In genomic region chr17:27265333-27265732, GRCh38 we compare ENCODE assay signal across 28 cellular contexts. TPM values are rescaled to one million over a fixed set of nuclear protein-coding genes. Genes with fewer than 3 reads are reported as not detected.
DNase-seq lines count a peak whose midpoint lies in the region; ATAC-seq and TF ChIP-seq lines count a peak whose summit lies in the region.
"Had no signal": no experiment of that assay in that cellular context is flagged by ENCODE, and none has a peak within 500 bp of the region (broad histone marks: within the 10 kb centered on the region; RNA-seq: fewer than 3 reads in every experiment).

No MANE protein-coding gene starts in this region.

- WGBS in heart left ventricle, 4 donors, result 62 to 70% (median 63%) methylated on average over 1 of the region's 1 CpG
- 10% methylated on average over 1 of the region's 1 CpG for WGBS in right lobe of liver (ENCODE audit: insufficient coverage, low coverage, low lambda C conversion rate, missing lambda C conversion rate)

- H3K4me3 ChIP-seq in heart left ventricle, result no peak overlapping the region
- no peak overlapping the region for H3K4me3 ChIP-seq in epithelial cell of esophagus (ENCODE audit: low read length)
- H3K4me3 ChIP-seq in right lobe of liver, result no peak overlapping the region
- H3K4me3 ChIP-seq in gastrocnemius medialis, result no peak overlapping the region
- H3K4me3 ChIP-seq: GM12878 had no signal

- H3K36me3 ChIP-seq in heart left ventricle (no peaks in the 10 kb centered on the region), right lobe of liver (no peaks in the 10 kb centered on the region), gastrocnemius medialis (no peaks in the 10 kb centered on the region)

- in situ Hi-C loops in gastrocnemius medialis (cut with MboI; ENCODE audit: low sequenced_read_pairs in 4 of 4), result loop anchor here in 1 of 4 donors (10.0 kb wide), 1 partner anchor 59 kb away; no protein-coding TSS in a partner anchor

- TF ChIP-seq CTCF in heart left ventricle (IDR thresholded peaks at IDR 0.05), result no peak
- TF ChIP-seq CTCF in epithelial cell of esophagus (IDR thresholded peaks at IDR 0.05; ENCODE audit: insufficient read depth, low read depth, low read length, missing control alignments), result no peak
- TF ChIP-seq CTCF in right lobe of liver (IDR thresholded peaks at IDR 0.05), result no peak
- TF ChIP-seq CTCF in gastrocnemius medialis (IDR thresholded peaks at IDR 0.05 in 4 of 5, conservative IDR thresholded peaks at IDR 0.05 in 1 of 5), result no peak

- no peaks in the 10 kb centered on the region for H3K9me3 ChIP-seq in heart left ventricle
- H3K9me3 ChIP-seq in right lobe of liver, result no peaks in the 10 kb centered on the region
- no peaks in the 10 kb centered on the region for H3K9me3 ChIP-seq in gastrocnemius medialis

- no peak for DNase-seq in heart left ventricle
- no peak for DNase-seq in Right ventricle myocardium superior
- peak; percentile 82 for DNase-seq in epithelial cell of esophagus (ENCODE audit: low read depth)
- no peak for DNase-seq in right lobe of liver
- DNase-seq in gastrocnemius medialis, result no peak
- DNase-seq in NCI-H1930 (lab: John Stamatoyannopoulos, UW), result no peak
- DNase-seq in T-helper 2 cell, result no peak
- no peak for DNase-seq in NCI-H2107 (lab: John Stamatoyannopoulos, UW)
- DNase-seq: 8988T; activated CD4-positive, alpha-beta T cell treated with anti-CD3 and anti-CD28 coated beads for 4 hours; activated CD8-positive, alpha-beta memory T cell treated with anti-CD3 and anti-CD28 coated beads for 24 hours; activated naive CD8-positive, alpha-beta T cell treated with anti-CD3 and anti-CD28 coated beads, Interleukin-2, amount 50 U/mL, for 24 hours; activated T-cell treated with anti-CD3 and anti-CD28 coated beads, Interleukin-2, amount 50 U/mL, for 24 hours; CD4-positive, CD25-positive, alpha-beta regulatory T cell; cerebellar nuclear complex; GOT3; HFFc6; hypothalamus; immature natural killer cell; mammary epithelial cell; MV-4-11; NCI-H2171 treated with DMSO at 0.1 percent for 48 hours; NCI-H524; stimulated activated naive CD4-positive, alpha-beta T cell treated with Interleukin-2 at 50 U/mL for 16 hours had no signal

- peak in 3 of 4 donors; percentile 60 to 69 (median 67) for ATAC-seq in heart left ventricle
- no peak for ATAC-seq in Right ventricle myocardium superior (ENCODE audit: poor library complexity)
- ATAC-seq in right lobe of liver, result peak; percentile 33 to 91 (median 66)
- ATAC-seq in gastrocnemius medialis, result peak; percentile 24 to 80
- ATAC-seq: activated naive CD8-positive, alpha-beta T cell treated with anti-CD3 and anti-CD28 coated beads, Interleukin-2, amount 50 U/mL, for 24 hours; GM12878; Right ventricle myocardium inferior had no signal

- TF ChIP-seq POLR2A in heart left ventricle (IDR thresholded peaks at IDR 0.05) (no peak), right lobe of liver (IDR thresholded peaks at IDR 0.05) (no peak), gastrocnemius medialis (IDR thresholded peaks at IDR 0.05) (no peak)

- intact Hi-C loops in heart left ventricle (cut with DNase I), result loop anchor here in 1 of 10 donors (2.0 kb wide), 1 partner anchor 29 kb away; the partner anchor contains the start of gene WSB1
- intact Hi-C loops in Right ventricle myocardium superior (cut with DNase I), result no loop called here
- intact Hi-C loops in right lobe of liver (cut with DNase I), result no loop called here
- intact Hi-C loops in gastrocnemius medialis (cut with DNase I; ENCODE audit: low total_unique reads), result no loop called here

- peaks cover 0 to 37% (median 5%) of the 10 kb centered on the region in 12 donors for H3K4me1 ChIP-seq in heart left ventricle
- H3K4me1 ChIP-seq in right lobe of liver, result no peaks in the 10 kb centered on the region
- H3K4me1 ChIP-seq in gastrocnemius medialis, result no peaks in the 10 kb centered on the region

- H3K27me3 ChIP-seq in heart left ventricle (no peaks in the 10 kb centered on the region), right lobe of liver (no peaks in the 10 kb centered on the region), gastrocnemius medialis (no peaks in the 10 kb centered on the region)

- H3K27ac ChIP-seq in heart left ventricle (peak overlapping the region in 7 of 12 donors; percentile 13 to 77 (median 18)), right lobe of liver (no peak overlapping the region), gastrocnemius medialis (peak overlapping the region in 3 of 4 donors; percentile 30 to 53 (median 46))
- H3K27ac ChIP-seq: epithelial cell of prostate, KMS-11 had no signal

RNA-seq across cellular contexts. Expression of gene WSB1, which starts 28.6 kb away (rescaled TPM):
- 100 to 1,000 TPM in 1 of 9 donors, 10 to 100 TPM in 8; 22.3 to 119 (median 53.4) TPM for total RNA-seq in heart left ventricle
- 10 to 100 TPM; 62.3 to 92.1 TPM for polyA plus RNA-seq in heart left ventricle
- 47.1 TPM for total RNA-seq in Right ventricle myocardium superior
- 10 to 100 TPM; 28.3 to 97.6 (median 35.0) TPM for total RNA-seq in right lobe of liver
- total RNA-seq in gastrocnemius medialis, result 10 to 100 TPM; 15.8 to 48.1 (median 20.4) TPM

Comparison
In these comparisons a context has a peak if more than half of its experiments do, and no peak if none do; other contexts are left out.
1. H3K27ac ChIP-seq: peak in heart left ventricle (7 of 12) and gastrocnemius medialis (3 of 4); none in right lobe of liver (0 of 3).